ENCODE assay signal across 25 cellular contexts in genomic region chr4:182756161-182756690, GRCh38.
"Had no signal": no experiment of that assay in that cellular context is flagged by ENCODE, and none has a peak within 500 bp of the region (broad histone marks: within the 10 kb centered on the region; RNA-seq: fewer than 3 reads in every experiment).

No MANE protein-coding gene starts in this region.

- H3K27ac ChIP-seq: epithelial cell of prostate, neutrophil, pancreas, right lobe of liver, suprapubic skin, thyroid gland had no signal

- H3K27me3 ChIP-seq: neutrophil, pancreas, right lobe of liver, suprapubic skin, thyroid gland had no signal

- H3K9me3 ChIP-seq: neutrophil, pancreas, right lobe of liver, suprapubic skin, thyroid gland had no signal

- ATAC-seq: effector memory CD8-positive, alpha-beta T cell; esophagus mucosa; left lobe of liver; natural killer cell; pancreas; right lobe of liver; stimulated activated naive CD8-positive, alpha-beta T cell treated with anti-CD3 and anti-CD28 coated beads, Interleukin-15, amount 100 ng/mL, for 72 hours had no signal

- H3K36me3 Mint-ChIP-seq: memory B cell, natural killer cell had no signal

- H3K4me1 ChIP-seq: pancreas, right lobe of liver, suprapubic skin, thyroid gland had no signal

- H3K4me3 ChIP-seq: lung, pancreas, right lobe of liver, suprapubic skin, thyroid gland had no signal

- H3K4me3 Mint-ChIP-seq: effector memory CD8-positive, alpha-beta T cell; memory B cell; natural killer cell; stimulated activated naive CD8-positive, alpha-beta T cell treated with anti-CD3 and anti-CD28 coated beads, Interleukin-15, amount 100 ng/mL, for 72 hours had no signal

- H3K9me3 Mint-ChIP-seq: effector memory CD8-positive, alpha-beta T cell; memory B cell; natural killer cell; stimulated activated naive CD8-positive, alpha-beta T cell treated with anti-CD3 and anti-CD28 coated beads, Interleukin-15, amount 100 ng/mL, for 72 hours had no signal

- FAIRE-seq: endometrium, kidney, pancreas, small intestine had no signal

- DNase-seq: cortex of kidney; effector memory CD8-positive, alpha-beta T cell; foreskin melanocyte; kidney; natural killer cell; pancreas; retina; right lobe of liver; small intestine; stimulated activated CD4-positive, alpha-beta T cell treated with anti-CD3 and anti-CD28 coated beads, Interleukin-12 subunit alpha, Interleukin-12 subunit beta, amount 100 ng/mL, for 4 hours; stimulated activated CD4-positive, alpha-beta T cell treated with anti-CD3 and anti-CD28 coated beads, Interleukin-1b, Interleukin-23, amount 100 ng/mL, for 48 hours; stimulated activated CD4-positive, alpha-beta T cell treated with anti-CD3 and anti-CD28 coated beads, Interleukin-4, amount 100 ng/mL, for 1 hour; stimulated activated CD8-positive, alpha-beta memory T cell treated with anti-CD3 and anti-CD28 coated beads, Interleukin-4, amount 100 ng/mL, for 48 hours; stimulated activated naive CD4-positive, alpha-beta T cell; stimulated activated naive CD8-positive, alpha-beta T cell treated with anti-CD3 and anti-CD28 coated beads, Interleukin-15, amount 100 ng/mL, for 72 hours; thyroid gland; trophoblast cell had no signal

- H3K27ac Mint-ChIP-seq: effector memory CD8-positive, alpha-beta T cell; memory B cell; natural killer cell; stimulated activated naive CD8-positive, alpha-beta T cell treated with anti-CD3 and anti-CD28 coated beads, Interleukin-15, amount 100 ng/mL, for 72 hours had no signal

- H3K36me3 ChIP-seq: neutrophil, pancreas, right lobe of liver, suprapubic skin had no signal

- H3K4me1 Mint-ChIP-seq: memory B cell; natural killer cell; stimulated activated naive CD8-positive, alpha-beta T cell treated with anti-CD3 and anti-CD28 coated beads, Interleukin-15, amount 100 ng/mL, for 72 hours had no signal
